Comparison of ENCODE assay signal across 1 cellular context in the genomic region with DNA sequence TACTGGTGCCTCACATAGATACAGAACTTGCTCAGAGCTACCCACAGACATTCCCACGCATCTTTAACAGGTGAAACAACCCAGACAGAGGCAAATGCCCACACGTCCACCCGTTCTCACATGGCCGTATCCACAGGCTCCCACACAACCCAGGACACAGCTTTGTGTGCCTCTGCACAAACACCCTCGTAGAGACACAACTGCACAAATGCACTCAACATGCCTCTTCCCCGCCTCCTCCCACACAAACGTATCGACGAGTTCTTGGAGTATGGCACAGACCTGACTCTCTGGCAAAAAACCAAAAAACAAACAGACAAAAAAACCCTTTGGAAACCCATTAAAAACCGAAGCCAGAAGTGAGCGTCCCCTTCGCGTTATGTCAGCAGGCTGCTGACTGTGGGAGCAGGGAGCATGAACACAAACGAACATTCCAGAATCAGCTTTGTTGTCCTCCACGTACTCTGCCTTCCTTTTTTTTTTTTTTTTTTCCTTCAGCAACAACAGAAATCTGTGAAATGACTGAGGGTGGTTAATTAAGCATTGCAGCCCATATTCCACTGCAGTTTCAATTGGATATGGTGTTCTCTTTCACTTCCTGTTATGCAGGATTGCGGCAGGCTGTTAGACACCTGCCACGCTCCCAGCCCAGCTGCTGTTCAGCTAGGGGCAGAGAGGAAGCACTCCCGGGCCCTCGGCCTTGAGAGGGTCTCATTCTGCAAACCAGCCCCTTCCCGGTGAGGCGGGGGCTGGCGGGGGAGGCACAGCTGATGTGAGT.
TF ChIP-seq lines count a peak whose summit lies in the region.

No MANE protein-coding gene starts in this region.

TF ChIP-seq in GM12878, 131 proteins besides CTCF, POLR2A, EP300 and RAD21 (continued from another document and continues in another):
- TF ChIP-seq, protein P1, sequence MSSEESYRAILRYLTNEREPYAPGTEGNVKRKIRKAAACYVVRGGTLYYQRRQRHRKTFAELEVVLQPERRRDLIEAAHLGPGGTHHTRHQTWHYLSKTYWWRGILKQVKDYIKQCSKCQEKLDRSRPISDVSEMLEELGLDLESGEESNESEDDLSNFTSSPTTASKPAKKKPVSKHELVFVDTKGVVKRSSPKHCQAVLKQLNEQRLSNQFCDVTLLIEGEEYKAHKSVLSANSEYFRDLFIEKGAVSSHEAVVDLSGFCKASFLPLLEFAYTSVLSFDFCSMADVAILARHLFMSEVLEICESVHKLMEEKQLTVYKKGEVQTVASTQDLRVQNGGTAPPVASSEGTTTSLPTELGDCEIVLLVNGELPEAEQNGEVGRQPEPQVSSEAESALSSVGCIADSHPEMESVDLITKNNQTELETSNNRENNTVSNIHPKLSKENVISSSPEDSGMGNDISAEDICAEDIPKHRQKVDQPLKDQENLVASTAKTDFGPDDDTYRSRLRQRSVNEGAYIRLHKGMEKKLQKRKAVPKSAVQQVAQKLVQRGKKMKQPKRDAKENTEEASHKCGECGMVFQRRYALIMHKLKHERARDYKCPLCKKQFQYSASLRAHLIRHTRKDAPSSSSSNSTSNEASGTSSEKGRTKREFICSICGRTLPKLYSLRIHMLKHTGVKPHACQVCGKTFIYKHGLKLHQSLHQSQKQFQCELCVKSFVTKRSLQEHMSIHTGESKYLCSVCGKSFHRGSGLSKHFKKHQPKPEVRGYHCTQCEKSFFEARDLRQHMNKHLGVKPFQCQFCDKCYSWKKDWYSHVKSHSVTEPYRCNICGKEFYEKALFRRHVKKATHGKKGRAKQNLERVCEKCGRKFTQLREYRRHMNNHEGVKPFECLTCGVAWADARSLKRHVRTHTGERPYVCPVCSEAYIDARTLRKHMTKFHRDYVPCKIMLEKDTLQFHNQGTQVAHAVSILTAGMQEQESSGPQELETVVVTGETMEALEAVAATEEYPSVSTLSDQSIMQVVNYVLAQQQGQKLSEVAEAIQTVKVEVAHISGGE (CRISPR knock-in tag; IDR thresholded peaks at IDR 0.05): no peak
- TF ChIP-seq HDAC2 (IDR thresholded peaks at IDR 0.05) (no peak), NFXL1 (IDR thresholded peaks at IDR 0.05; ENCODE audit: borderline replicate concordance) (no peak), EZH2 (IDR thresholded peaks at IDR 0.05; ENCODE audit: borderline replicate concordance, control insufficient read depth, low read depth, low read length) (no peak), NFYA (IDR thresholded peaks at IDR 0.05; ENCODE audit: borderline replicate concordance, low read depth, low read length) (no peak), CHD4 (IDR thresholded peaks at IDR 0.05) (no peak), HDAC6 (IDR thresholded peaks at IDR 0.05; ENCODE audit: unreplicated experiment) (no peak), YBX1 (IDR thresholded peaks at IDR 0.05) (no peak), SIN3A (IDR thresholded peaks at IDR 0.05; ENCODE audit: low read depth, low read length) (no peak), HDGF (IDR thresholded peaks at IDR 0.05) (no peak), SUPT20H (IDR thresholded peaks at IDR 0.05; ENCODE audit: borderline replicate concordance, control insufficient read depth, low read depth, low read length) (no peak), PAX8 (IDR thresholded peaks at IDR 0.05) (no peak), BACH1 (IDR thresholded peaks at IDR 0.05; ENCODE audit: borderline replicate concordance) (peak; percentile 49; the same call in 1 of the 2 replicates), RUNX3 (IDR thresholded peaks at IDR 0.05; ENCODE audit: low read length) (peak; percentile 87), MYC (IDR thresholded peaks at IDR 0.05; ENCODE audit: insufficient read depth, insufficient read length, insufficient replicate concordance, low read length, severe bottlenecking) (no peak)
- TF ChIP-seq, protein P2, sequence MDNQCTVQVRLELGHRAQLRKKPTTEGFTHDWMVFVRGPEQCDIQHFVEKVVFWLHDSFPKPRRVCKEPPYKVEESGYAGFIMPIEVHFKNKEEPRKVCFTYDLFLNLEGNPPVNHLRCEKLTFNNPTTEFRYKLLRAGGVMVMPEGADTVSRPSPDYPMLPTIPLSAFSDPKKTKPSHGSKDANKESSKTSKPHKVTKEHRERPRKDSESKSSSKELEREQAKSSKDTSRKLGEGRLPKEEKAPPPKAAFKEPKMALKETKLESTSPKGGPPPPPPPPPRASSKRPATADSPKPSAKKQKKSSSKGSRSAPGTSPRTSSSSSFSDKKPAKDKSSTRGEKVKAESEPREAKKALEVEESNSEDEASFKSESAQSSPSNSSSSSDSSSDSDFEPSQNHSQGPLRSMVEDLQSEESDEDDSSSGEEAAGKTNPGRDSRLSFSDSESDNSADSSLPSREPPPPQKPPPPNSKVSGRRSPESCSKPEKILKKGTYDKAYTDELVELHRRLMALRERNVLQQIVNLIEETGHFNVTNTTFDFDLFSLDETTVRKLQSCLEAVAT (IDR thresholded peaks at IDR 0.05): no peak
- TF ChIP-seq, protein P3, sequence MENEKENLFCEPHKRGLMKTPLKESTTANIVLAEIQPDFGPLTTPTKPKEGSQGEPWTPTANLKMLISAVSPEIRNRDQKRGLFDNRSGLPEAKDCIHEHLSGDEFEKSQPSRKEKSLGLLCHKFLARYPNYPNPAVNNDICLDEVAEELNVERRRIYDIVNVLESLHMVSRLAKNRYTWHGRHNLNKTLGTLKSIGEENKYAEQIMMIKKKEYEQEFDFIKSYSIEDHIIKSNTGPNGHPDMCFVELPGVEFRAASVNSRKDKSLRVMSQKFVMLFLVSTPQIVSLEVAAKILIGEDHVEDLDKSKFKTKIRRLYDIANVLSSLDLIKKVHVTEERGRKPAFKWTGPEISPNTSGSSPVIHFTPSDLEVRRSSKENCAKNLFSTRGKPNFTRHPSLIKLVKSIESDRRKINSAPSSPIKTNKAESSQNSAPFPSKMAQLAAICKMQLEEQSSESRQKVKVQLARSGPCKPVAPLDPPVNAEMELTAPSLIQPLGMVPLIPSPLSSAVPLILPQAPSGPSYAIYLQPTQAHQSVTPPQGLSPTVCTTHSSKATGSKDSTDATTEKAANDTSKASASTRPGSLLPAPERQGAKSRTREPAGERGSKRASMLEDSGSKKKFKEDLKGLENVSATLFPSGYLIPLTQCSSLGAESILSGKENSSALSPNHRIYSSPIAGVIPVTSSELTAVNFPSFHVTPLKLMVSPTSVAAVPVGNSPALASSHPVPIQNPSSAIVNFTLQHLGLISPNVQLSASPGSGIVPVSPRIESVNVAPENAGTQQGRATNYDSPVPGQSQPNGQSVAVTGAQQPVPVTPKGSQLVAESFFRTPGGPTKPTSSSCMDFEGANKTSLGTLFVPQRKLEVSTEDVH (IDR thresholded peaks at IDR 0.05; ENCODE audit: low read depth, partially characterized antibody): no peak
- TF ChIP-seq, protein P4, sequence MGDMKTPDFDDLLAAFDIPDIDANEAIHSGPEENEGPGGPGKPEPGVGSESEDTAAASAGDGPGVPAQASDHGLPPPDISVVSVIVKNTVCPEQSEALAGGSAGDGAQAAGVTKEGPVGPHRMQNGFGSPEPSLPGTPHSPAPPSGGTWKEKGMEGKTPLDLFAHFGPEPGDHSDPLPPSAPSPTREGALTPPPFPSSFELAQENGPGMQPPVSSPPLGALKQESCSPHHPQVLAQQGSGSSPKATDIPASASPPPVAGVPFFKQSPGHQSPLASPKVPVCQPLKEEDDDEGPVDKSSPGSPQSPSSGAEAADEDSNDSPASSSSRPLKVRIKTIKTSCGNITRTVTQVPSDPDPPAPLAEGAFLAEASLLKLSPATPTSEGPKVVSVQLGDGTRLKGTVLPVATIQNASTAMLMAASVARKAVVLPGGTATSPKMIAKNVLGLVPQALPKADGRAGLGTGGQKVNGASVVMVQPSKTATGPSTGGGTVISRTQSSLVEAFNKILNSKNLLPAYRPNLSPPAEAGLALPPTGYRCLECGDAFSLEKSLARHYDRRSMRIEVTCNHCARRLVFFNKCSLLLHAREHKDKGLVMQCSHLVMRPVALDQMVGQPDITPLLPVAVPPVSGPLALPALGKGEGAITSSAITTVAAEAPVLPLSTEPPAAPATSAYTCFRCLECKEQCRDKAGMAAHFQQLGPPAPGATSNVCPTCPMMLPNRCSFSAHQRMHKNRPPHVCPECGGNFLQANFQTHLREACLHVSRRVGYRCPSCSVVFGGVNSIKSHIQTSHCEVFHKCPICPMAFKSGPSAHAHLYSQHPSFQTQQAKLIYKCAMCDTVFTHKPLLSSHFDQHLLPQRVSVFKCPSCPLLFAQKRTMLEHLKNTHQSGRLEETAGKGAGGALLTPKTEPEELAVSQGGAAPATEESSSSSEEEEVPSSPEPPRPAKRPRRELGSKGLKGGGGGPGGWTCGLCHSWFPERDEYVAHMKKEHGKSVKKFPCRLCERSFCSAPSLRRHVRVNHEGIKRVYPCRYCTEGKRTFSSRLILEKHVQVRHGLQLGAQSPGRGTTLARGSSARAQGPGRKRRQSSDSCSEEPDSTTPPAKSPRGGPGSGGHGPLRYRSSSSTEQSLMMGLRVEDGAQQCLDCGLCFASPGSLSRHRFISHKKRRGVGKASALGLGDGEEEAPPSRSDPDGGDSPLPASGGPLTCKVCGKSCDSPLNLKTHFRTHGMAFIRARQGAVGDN (IDR thresholded peaks at IDR 0.05): no peak
- TF ChIP-seq, protein P5, sequence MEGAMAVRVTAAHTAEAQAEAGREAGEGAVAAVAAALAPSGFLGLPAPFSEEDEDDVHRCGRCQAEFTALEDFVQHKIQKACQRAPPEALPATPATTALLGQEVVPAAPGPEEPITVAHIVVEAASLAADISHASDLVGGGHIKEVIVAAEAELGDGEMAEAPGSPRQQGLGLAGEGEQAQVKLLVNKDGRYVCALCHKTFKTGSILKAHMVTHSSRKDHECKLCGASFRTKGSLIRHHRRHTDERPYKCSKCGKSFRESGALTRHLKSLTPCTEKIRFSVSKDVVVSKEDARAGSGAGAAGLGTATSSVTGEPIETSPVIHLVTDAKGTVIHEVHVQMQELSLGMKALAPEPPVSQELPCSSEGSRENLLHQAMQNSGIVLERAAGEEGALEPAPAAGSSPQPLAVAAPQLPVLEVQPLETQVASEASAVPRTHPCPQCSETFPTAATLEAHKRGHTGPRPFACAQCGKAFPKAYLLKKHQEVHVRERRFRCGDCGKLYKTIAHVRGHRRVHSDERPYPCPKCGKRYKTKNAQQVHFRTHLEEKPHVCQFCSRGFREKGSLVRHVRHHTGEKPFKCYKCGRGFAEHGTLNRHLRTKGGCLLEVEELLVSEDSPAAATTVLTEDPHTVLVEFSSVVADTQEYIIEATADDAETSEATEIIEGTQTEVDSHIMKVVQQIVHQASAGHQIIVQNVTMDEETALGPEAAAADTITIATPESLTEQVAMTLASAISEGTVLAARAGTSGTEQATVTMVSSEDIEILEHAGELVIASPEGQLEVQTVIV (IDR thresholded peaks at IDR 0.05; ENCODE audit: borderline replicate concordance, partially characterized antibody): no peak
- TF ChIP-seq, protein P6, sequence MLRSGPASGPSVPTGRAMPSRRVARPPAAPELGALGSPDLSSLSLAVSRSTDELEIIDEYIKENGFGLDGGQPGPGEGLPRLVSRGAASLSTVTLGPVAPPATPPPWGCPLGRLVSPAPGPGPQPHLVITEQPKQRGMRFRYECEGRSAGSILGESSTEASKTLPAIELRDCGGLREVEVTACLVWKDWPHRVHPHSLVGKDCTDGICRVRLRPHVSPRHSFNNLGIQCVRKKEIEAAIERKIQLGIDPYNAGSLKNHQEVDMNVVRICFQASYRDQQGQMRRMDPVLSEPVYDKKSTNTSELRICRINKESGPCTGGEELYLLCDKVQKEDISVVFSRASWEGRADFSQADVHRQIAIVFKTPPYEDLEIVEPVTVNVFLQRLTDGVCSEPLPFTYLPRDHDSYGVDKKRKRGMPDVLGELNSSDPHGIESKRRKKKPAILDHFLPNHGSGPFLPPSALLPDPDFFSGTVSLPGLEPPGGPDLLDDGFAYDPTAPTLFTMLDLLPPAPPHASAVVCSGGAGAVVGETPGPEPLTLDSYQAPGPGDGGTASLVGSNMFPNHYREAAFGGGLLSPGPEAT (IDR thresholded peaks at IDR 0.05; ENCODE audit: low read depth): peak; percentile 72
- TF ChIP-seq, protein P7, sequence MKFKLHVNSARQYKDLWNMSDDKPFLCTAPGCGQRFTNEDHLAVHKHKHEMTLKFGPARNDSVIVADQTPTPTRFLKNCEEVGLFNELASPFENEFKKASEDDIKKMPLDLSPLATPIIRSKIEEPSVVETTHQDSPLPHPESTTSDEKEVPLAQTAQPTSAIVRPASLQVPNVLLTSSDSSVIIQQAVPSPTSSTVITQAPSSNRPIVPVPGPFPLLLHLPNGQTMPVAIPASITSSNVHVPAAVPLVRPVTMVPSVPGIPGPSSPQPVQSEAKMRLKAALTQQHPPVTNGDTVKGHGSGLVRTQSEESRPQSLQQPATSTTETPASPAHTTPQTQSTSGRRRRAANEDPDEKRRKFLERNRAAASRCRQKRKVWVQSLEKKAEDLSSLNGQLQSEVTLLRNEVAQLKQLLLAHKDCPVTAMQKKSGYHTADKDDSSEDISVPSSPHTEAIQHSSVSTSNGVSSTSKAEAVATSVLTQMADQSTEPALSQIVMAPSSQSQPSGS (IDR thresholded peaks at IDR 0.05; ENCODE audit: low read length): 0 out of 2 replicates have a peak, but pooled peaks have one; percentile 41
- TF ChIP-seq, protein P8, sequence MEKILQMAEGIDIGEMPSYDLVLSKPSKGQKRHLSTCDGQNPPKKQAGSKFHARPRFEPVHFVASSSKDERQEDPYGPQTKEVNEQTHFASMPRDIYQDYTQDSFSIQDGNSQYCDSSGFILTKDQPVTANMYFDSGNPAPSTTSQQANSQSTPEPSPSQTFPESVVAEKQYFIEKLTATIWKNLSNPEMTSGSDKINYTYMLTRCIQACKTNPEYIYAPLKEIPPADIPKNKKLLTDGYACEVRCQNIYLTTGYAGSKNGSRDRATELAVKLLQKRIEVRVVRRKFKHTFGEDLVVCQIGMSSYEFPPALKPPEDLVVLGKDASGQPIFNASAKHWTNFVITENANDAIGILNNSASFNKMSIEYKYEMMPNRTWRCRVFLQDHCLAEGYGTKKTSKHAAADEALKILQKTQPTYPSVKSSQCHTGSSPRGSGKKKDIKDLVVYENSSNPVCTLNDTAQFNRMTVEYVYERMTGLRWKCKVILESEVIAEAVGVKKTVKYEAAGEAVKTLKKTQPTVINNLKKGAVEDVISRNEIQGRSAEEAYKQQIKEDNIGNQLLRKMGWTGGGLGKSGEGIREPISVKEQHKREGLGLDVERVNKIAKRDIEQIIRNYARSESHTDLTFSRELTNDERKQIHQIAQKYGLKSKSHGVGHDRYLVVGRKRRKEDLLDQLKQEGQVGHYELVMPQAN (conservative IDR thresholded peaks at IDR 0.05): no peak
- TF ChIP-seq, protein P9, sequence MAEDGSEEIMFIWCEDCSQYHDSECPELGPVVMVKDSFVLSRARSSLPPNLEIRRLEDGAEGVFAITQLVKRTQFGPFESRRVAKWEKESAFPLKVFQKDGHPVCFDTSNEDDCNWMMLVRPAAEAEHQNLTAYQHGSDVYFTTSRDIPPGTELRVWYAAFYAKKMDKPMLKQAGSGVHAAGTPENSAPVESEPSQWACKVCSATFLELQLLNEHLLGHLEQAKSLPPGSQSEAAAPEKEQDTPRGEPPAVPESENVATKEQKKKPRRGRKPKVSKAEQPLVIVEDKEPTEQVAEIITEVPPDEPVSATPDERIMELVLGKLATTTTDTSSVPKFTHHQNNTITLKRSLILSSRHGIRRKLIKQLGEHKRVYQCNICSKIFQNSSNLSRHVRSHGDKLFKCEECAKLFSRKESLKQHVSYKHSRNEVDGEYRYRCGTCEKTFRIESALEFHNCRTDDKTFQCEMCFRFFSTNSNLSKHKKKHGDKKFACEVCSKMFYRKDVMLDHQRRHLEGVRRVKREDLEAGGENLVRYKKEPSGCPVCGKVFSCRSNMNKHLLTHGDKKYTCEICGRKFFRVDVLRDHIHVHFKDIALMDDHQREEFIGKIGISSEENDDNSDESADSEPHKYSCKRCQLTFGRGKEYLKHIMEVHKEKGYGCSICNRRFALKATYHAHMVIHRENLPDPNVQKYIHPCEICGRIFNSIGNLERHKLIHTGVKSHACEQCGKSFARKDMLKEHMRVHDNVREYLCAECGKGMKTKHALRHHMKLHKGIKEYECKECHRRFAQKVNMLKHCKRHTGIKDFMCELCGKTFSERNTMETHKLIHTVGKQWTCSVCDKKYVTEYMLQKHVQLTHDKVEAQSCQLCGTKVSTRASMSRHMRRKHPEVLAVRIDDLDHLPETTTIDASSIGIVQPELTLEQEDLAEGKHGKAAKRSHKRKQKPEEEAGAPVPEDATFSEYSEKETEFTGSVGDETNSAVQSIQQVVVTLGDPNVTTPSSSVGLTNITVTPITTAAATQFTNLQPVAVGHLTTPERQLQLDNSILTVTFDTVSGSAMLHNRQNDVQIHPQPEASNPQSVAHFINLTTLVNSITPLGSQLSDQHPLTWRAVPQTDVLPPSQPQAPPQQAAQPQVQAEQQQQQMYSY (CRISPR knock-in tag; IDR thresholded peaks at IDR 0.05): no peak
